ENCODE assay signal across 1 cellular context in the genomic region with DNA sequence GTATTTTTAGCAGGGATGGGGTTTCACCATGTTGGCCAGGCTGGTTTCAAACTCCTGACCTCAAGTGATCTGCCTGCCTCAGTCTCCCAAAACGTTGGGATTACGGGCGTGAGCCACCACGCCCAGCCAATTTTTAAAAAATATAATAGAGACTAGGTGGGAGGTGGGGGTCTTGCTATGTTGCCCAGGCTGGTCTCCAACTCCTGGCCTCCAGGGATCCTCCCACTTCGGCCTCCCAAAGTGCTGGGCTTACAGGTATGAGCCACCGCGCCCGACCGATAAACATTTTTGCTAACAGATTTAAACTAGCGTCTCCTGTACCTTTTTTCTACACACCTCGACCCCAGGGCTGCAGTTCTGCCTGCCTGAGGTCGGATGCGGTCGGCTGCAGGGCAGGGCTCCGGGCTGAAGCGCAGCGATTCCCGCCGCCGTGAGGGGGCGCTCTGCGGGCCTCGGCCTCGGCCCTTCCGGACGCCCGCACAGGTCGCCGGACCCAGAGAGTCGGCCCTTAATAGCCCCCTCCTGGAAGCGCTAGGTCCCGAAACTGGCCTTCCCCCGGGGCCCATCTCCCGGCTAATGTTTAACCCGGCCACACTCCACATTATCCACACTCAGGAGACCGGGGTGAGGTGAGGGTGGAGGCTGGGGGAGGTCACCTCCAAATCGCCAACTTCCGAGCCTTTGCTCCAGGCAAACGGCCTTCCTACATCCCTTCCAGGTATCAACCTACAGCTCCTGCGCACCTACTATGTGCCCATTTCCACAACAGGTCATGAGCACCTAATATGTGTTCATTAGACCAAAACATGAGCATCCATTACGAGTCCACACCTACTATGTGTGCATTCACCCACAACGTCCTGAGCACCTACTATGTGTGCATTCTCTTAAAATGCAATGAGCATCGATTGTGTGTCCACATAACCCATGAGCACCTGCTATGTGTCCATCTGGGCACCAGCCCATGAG.
A peak's percentile ranks its signal among the peaks of the same experiment; 100 is the strongest.
TF ChIP-seq lines count a peak whose summit lies in the region.

No MANE protein-coding gene starts in this region.

TF ChIP-seq in HepG2, 621 proteins besides CTCF, POLR2A, EP300 and RAD21 (continued from another document and continues in another):
- TF ChIP-seq, protein P1, sequence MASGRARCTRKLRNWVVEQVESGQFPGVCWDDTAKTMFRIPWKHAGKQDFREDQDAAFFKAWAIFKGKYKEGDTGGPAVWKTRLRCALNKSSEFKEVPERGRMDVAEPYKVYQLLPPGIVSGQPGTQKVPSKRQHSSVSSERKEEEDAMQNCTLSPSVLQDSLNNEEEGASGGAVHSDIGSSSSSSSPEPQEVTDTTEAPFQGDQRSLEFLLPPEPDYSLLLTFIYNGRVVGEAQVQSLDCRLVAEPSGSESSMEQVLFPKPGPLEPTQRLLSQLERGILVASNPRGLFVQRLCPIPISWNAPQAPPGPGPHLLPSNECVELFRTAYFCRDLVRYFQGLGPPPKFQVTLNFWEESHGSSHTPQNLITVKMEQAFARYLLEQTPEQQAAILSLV (CRISPR knock-in tag; IDR thresholded peaks at IDR 0.05; ENCODE audit: borderline replicate concordance) = peak; percentile 3; the same call in 1 of the 2 replicates
- TF ChIP-seq, protein P2, sequence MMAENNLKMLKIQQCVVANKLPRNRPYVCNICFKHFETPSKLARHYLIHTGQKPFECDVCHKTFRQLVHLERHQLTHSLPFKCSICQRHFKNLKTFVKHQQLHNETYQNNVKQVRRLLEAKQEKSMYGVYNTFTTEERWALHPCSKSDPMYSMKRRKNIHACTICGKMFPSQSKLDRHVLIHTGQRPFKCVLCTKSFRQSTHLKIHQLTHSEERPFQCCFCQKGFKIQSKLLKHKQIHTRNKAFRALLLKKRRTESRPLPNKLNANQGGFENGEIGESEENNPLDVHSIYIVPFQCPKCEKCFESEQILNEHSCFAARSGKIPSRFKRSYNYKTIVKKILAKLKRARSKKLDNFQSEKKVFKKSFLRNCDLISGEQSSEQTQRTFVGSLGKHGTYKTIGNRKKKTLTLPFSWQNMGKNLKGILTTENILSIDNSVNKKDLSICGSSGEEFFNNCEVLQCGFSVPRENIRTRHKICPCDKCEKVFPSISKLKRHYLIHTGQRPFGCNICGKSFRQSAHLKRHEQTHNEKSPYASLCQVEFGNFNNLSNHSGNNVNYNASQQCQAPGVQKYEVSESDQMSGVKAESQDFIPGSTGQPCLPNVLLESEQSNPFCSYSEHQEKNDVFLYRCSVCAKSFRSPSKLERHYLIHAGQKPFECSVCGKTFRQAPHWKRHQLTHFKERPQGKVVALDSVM (CRISPR knock-in tag; IDR thresholded peaks at IDR 0.05) = peak; percentile 88
- TF ChIP-seq, protein P3, sequence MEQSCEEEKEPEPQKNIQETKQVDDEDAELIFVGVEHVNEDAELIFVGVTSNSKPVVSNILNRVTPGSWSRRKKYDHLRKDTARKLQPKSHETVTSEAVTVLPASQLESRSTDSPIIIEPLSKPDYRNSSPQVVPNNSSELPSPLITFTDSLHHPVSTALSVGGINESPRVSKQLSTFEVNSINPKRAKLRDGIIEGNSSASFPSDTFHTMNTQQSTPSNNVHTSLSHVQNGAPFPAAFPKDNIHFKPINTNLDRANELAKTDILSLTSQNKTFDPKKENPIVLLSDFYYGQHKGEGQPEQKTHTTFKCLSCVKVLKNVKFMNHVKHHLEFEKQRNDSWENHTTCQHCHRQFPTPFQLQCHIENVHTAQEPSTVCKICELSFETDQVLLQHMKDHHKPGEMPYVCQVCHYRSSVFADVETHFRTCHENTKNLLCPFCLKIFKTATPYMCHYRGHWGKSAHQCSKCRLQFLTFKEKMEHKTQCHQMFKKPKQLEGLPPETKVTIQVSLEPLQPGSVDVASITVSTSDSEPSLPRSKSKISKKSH (CRISPR knock-in tag; IDR thresholded peaks at IDR 0.05; ENCODE audit: borderline replicate concordance) = 0 out of 2 replicates have a peak, but pooled peaks have one; percentile 28
- TF ChIP-seq, protein P4, sequence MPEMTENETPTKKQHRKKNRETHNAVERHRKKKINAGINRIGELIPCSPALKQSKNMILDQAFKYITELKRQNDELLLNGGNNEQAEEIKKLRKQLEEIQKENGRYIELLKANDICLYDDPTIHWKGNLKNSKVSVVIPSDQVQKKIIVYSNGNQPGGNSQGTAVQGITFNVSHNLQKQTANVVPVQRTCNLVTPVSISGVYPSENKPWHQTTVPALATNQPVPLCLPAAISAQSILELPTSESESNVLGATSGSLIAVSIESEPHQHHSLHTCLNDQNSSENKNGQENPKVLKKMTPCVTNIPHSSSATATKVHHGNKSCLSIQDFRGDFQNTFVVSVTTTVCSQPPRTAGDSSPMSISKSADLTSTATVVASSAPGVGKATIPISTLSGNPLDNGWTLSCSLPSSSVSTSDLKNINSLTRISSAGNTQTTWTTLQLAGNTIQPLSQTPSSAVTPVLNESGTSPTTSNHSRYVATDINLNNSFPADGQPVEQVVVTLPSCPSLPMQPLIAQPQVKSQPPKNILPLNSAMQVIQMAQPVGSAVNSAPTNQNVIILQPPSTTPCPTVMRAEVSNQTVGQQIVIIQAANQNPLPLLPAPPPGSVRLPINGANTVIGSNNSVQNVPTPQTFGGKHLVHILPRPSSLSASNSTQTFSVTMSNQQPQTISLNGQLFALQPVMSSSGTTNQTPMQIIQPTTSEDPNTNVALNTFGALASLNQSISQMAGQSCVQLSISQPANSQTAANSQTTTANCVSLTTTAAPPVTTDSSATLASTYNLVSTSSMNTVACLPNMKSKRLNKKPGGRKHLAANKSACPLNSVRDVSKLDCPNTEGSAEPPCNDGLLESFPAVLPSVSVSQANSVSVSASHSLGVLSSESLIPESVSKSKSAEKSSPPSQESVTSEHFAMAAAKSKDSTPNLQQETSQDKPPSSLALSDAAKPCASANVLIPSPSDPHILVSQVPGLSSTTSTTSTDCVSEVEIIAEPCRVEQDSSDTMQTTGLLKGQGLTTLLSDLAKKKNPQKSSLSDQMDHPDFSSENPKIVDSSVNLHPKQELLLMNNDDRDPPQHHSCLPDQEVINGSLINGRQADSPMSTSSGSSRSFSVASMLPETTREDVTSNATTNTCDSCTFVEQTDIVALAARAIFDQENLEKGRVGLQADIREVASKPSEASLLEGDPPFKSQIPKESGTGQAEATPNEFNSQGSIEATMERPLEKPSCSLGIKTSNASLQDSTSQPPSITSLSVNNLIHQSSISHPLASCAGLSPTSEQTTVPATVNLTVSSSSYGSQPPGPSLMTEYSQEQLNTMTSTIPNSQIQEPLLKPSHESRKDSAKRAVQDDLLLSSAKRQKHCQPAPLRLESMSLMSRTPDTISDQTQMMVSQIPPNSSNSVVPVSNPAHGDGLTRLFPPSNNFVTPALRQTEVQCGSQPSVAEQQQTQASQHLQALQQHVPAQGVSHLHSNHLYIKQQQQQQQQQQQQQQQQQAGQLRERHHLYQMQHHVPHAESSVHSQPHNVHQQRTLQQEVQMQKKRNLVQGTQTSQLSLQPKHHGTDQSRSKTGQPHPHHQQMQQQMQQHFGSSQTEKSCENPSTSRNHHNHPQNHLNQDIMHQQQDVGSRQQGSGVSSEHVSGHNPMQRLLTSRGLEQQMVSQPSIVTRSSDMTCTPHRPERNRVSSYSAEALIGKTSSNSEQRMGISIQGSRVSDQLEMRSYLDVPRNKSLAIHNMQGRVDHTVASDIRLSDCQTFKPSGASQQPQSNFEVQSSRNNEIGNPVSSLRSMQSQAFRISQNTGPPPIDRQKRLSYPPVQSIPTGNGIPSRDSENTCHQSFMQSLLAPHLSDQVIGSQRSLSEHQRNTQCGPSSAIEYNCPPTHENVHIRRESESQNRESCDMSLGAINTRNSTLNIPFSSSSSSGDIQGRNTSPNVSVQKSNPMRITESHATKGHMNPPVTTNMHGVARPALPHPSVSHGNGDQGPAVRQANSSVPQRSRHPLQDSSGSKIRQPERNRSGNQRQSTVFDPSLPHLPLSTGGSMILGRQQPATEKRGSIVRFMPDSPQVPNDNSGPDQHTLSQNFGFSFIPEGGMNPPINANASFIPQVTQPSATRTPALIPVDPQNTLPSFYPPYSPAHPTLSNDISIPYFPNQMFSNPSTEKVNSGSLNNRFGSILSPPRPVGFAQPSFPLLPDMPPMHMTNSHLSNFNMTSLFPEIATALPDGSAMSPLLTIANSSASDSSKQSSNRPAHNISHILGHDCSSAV (CRISPR knock-in tag; IDR thresholded peaks at IDR 0.05; ENCODE audit: borderline replicate concordance) = no peak
- TF ChIP-seq PHF20 (CRISPR knock-in tag; IDR thresholded peaks at IDR 0.05) = 0 out of 2 replicates have a peak, but pooled peaks have one; percentile 12
- TF ChIP-seq ZNF256 (CRISPR knock-in tag; conservative IDR thresholded peaks at IDR 0.05) = no peak
- peak; percentile 92 for TF ChIP-seq ZKSCAN5 (CRISPR knock-in tag; IDR thresholded peaks at IDR 0.05)
- peak; percentile 65 for TF ChIP-seq ASH2L (IDR thresholded peaks at IDR 0.05; ENCODE audit: insufficient read length, low read depth, low read length)
- TF ChIP-seq YY1 (IDR thresholded peaks at IDR 0.05; ENCODE audit: insufficient read depth, insufficient replicate concordance, low read depth, low read length) = peak; percentile 51
- TF ChIP-seq NR2C2 (CRISPR knock-in tag; IDR thresholded peaks at IDR 0.05; ENCODE audit: borderline replicate concordance) = peak; percentile 50; the same call in 1 of the 2 replicates
- 0 out of 2 replicates have a peak, but pooled peaks have one; percentile 7 for TF ChIP-seq ZSCAN25 (CRISPR knock-in tag; IDR thresholded peaks at IDR 0.05)
- 0 out of 2 replicates have a peak, but pooled peaks have one; percentile 15 for TF ChIP-seq NR2F6 (IDR thresholded peaks at IDR 0.05)
- no peak; the same call in 1 of the 2 replicates for TF ChIP-seq NR2F6 (CRISPR knock-in tag; IDR thresholded peaks at IDR 0.05)
- TF ChIP-seq, protein P5, sequence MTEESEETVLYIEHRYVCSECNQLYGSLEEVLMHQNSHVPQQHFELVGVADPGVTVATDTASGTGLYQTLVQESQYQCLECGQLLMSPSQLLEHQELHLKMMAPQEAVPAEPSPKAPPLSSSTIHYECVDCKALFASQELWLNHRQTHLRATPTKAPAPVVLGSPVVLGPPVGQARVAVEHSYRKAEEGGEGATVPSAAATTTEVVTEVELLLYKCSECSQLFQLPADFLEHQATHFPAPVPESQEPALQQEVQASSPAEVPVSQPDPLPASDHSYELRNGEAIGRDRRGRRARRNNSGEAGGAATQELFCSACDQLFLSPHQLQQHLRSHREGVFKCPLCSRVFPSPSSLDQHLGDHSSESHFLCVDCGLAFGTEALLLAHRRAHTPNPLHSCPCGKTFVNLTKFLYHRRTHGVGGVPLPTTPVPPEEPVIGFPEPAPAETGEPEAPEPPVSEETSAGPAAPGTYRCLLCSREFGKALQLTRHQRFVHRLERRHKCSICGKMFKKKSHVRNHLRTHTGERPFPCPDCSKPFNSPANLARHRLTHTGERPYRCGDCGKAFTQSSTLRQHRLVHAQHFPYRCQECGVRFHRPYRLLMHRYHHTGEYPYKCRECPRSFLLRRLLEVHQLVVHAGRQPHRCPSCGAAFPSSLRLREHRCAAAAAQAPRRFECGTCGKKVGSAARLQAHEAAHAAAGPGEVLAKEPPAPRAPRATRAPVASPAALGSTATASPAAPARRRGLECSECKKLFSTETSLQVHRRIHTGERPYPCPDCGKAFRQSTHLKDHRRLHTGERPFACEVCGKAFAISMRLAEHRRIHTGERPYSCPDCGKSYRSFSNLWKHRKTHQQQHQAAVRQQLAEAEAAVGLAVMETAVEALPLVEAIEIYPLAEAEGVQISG (CRISPR knock-in tag; IDR thresholded peaks at IDR 0.05) = peak; percentile 80
- TF ChIP-seq BRD4 (CRISPR knock-in tag; IDR thresholded peaks at IDR 0.05) = no peak
- no peak for TF ChIP-seq ZNF562 (CRISPR knock-in tag; IDR thresholded peaks at IDR 0.05; ENCODE audit: borderline replicate concordance)
- 0 out of 4 replicates have a peak, but pooled peaks of 1 of the 2 experiments have one; percentile 33 for TF ChIP-seq KLF16 (CRISPR knock-in tag; IDR thresholded peaks at IDR 0.05)
- TF ChIP-seq MBD4 (IDR thresholded peaks at IDR 0.05; ENCODE audit: borderline replicate concordance, low read length) = no peak
- peak; percentile 78 for TF ChIP-seq HOXA3 (CRISPR knock-in tag; IDR thresholded peaks at IDR 0.05)
- peak; percentile 36; the same call in 1 of the 2 replicates for TF ChIP-seq YEATS4 (CRISPR knock-in tag; IDR thresholded peaks at IDR 0.05; ENCODE audit: borderline replicate concordance)
- TF ChIP-seq PHB2 (IDR thresholded peaks at IDR 0.05; ENCODE audit: partially characterized antibody) = no peak
- TF ChIP-seq ZNF253 (CRISPR knock-in tag; IDR thresholded peaks at IDR 0.05; ENCODE audit: borderline replicate concordance) = 0 out of 2 replicates have a peak, but pooled peaks have one; percentile 56
- TF ChIP-seq, protein P6, sequence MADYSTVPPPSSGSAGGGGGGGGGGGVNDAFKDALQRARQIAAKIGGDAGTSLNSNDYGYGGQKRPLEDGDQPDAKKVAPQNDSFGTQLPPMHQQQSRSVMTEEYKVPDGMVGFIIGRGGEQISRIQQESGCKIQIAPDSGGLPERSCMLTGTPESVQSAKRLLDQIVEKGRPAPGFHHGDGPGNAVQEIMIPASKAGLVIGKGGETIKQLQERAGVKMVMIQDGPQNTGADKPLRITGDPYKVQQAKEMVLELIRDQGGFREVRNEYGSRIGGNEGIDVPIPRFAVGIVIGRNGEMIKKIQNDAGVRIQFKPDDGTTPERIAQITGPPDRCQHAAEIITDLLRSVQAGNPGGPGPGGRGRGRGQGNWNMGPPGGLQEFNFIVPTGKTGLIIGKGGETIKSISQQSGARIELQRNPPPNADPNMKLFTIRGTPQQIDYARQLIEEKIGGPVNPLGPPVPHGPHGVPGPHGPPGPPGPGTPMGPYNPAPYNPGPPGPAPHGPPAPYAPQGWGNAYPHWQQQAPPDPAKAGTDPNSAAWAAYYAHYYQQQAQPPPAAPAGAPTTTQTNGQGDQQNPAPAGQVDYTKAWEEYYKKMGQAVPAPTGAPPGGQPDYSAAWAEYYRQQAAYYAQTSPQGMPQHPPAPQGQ (CRISPR knock-in tag; IDR thresholded peaks at IDR 0.05; ENCODE audit: borderline replicate concordance) = no peak
- TF ChIP-seq ZNF792 (CRISPR knock-in tag; IDR thresholded peaks at IDR 0.05) = 0 out of 2 replicates have a peak, but pooled peaks have one; percentile 54
- TF ChIP-seq, protein P7, sequence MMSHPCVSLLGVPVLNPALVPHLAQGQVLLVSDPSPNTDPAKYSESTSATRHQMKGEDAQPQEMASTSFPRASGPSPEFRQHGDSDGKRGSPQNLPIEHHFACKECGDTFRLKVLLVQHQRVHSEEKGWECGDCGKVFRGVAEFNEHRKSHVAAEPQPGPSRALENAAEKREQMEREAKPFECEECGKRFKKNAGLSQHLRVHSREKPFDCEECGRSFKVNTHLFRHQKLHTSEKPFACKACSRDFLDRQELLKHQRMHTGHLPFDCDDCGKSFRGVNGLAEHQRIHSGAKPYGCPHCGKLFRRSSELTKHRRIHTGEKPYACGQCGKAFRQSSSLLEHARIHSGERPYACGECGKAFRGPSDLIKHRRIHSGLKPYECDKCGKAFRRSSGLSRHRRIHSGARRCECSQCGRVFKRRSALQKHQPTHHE (CRISPR knock-in tag; IDR thresholded peaks at IDR 0.05; ENCODE audit: borderline replicate concordance) = peak; percentile 46; the same call in 1 of the 2 replicates
- 0 out of 2 replicates have a peak, but pooled peaks have one; percentile 36 for TF ChIP-seq HNRNPL (IDR thresholded peaks at IDR 0.05; ENCODE audit: low read depth, low read length)
- TF ChIP-seq, protein P8, sequence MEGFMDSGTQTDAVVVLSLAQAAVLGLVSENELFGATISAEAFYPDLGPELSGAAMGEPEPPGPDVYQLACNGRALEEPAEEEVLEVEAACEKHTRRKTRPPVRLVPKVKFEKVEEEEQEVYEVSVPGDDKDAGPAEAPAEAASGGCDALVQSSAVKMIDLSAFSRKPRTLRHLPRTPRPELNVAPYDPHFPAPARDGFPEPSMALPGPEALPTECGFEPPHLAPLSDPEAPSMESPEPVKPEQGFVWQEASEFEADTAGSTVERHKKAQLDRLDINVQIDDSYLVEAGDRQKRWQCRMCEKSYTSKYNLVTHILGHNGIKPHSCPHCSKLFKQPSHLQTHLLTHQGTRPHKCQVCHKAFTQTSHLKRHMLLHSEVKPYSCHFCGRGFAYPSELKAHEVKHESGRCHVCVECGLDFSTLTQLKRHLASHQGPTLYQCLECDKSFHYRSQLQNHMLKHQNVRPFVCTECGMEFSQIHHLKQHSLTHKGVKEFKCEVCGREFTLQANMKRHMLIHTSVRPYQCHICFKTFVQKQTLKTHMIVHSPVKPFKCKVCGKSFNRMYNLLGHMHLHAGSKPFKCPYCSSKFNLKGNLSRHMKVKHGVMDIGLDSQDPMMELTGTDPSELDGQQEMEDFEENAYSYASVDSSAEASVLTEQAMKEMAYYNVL (CRISPR knock-in tag; IDR thresholded peaks at IDR 0.05; ENCODE audit: borderline replicate concordance) = peak; percentile 64; the same call in 1 of the 2 replicates
